In genomic region chr1:215082532-215083407, GRCh38 we compare ENCODE assay signal across 9 cellular contexts. TPM values are rescaled to one million over a fixed set of nuclear protein-coding genes. Genes with fewer than 3 reads are reported as not detected.
DNase-seq lines count a peak whose midpoint lies in the region; ATAC-seq and TF ChIP-seq lines count a peak whose summit lies in the region.
"Had no signal": no experiment of that assay in that cellular context is flagged by ENCODE, and none has a peak within 500 bp of the region (broad histone marks: within the 10 kb centered on the region; RNA-seq: fewer than 3 reads in every experiment).

Gene KCNK2 (plus strand): TSS chr1:215082737. CDS start chr1:215083386, 649 bp downstream.

- peak within 1 kb of the TSS; percentile 91 for H3K4me2 ChIP-seq in smooth muscle cell

- peak within 1 kb of the TSS; percentile 54 for H3K4me3 ChIP-seq in smooth muscle cell

- H3K4me1 Mint-ChIP-seq in T-cell: peaks cover 4 to 13% (median 12%) of the 10 kb centered on the region in 3 donors

- H3K36me3 ChIP-seq in smooth muscle cell (ENCODE audit: low read depth): no peaks in the 10 kb centered on the region

- TF ChIP-seq CTCF in smooth muscle cell (IDR thresholded peaks at IDR 0.05; ENCODE audit: borderline replicate concordance, insufficient read depth, poor library complexity, severe bottlenecking): no peak

- ATAC-seq in T-cell (replicated peaks in 1 of 4) (no peak), left cardiac atrium (peak; percentile 18 to 34)

- H4K20me1 ChIP-seq in smooth muscle cell (ENCODE audit: low read depth): no peaks in the 10 kb centered on the region

- under 1% methylated on average over 33 of the region's 88 CpGs for WGBS in smooth muscle cell (ENCODE audit: low lambda C conversion rate)

- H3K27ac Mint-ChIP-seq in T-cell: no peak within 1 kb of the TSS
- H3K27ac Mint-ChIP-seq: CD4-positive, CD25-positive, alpha-beta regulatory T cell had no signal

- peak; percentile 13 for DNase-seq in NCI-H510A treated with DMSO at 0.1 percent for 48 hours (lab: John Stamatoyannopoulos, UW)
- DNase-seq in NCI-H510A (lab: John Stamatoyannopoulos, UW): no peak
- DNase-seq in T-cell: no peak
- DNase-seq in left cardiac atrium: no peak
- DNase-seq in smooth muscle cell (lab: John Stamatoyannopoulos, UW; ENCODE audit: unreplicated experiment): no peak
- DNase-seq in mesenteric fat pad (ENCODE audit: low spot score): no peak
- DNase-seq in NCI-H187 treated with DMSO at 0.1 percent for 48 hours (lab: John Stamatoyannopoulos, UW): no peak
- no peak for DNase-seq in DMS114 treated with DMSO at 0.1 percent for 48 hours (lab: John Stamatoyannopoulos, UW; ENCODE audit: unreplicated experiment)
- DNase-seq: CD4-positive, CD25-positive, alpha-beta regulatory T cell had no signal

- H3F3A ChIP-seq in smooth muscle cell (ENCODE audit: low read depth): no peaks in the 10 kb centered on the region

- H3K9me3 ChIP-seq in smooth muscle cell (replicated peaks; ENCODE audit: low read depth): no peaks in the 10 kb centered on the region

- CTCF ChIA-PET in T-cell (lab: Charles Lee): no interaction called here

- H3K36me3 Mint-ChIP-seq in T-cell: no peaks in the 10 kb centered on the region
- H3K36me3 Mint-ChIP-seq: CD4-positive, CD25-positive, alpha-beta regulatory T cell had no signal

- H2AFZ ChIP-seq in smooth muscle cell (ENCODE audit: low read depth): peak within 1 kb of the TSS; percentile 37

- peaks cover 52 to 65% of the 10 kb centered on the region in 2 donors for H3K27me3 Mint-ChIP-seq in T-cell

- POLR2A ChIA-PET in T-cell (lab: Charles Lee): interaction anchor here in 1 of 2 donors (0.7 kb wide), 1 partner anchor 920 kb away, joined by 9 read pairs; no protein-coding TSS in a partner anchor

- peak within 1 kb of the TSS in 2 of 3 donors; percentile 7 to 63 for H3K4me3 Mint-ChIP-seq in T-cell

- H3K4me1 ChIP-seq in smooth muscle cell (ENCODE audit: low read depth): no peaks in the 10 kb centered on the region

- no peaks in the 10 kb centered on the region for H3K79me2 ChIP-seq in smooth muscle cell (ENCODE audit: low read depth)

- no peaks in the 10 kb centered on the region for H3K9me3 Mint-ChIP-seq in T-cell

- intact Hi-C loops in left cardiac atrium (cut with DNase I): no loop called here

- no peak within 1 kb of the TSS for H3K9ac ChIP-seq in smooth muscle cell (ENCODE audit: low read depth)

- no peak within 1 kb of the TSS for H3K27ac ChIP-seq in smooth muscle cell (ENCODE audit: low read depth)

- peaks cover 98% of the 10 kb centered on the region for H3K27me3 ChIP-seq in smooth muscle cell (ENCODE audit: low read depth)

RNA-seq across cellular contexts. Expression of gene KCNK2, which starts in this region (rescaled TPM):
- total RNA-seq in T-cell: not detected
- total RNA-seq in left cardiac atrium: under 1 TPM in 1 of 2 donors, not detected in 1; 0.32 TPM
- total RNA-seq in smooth muscle cell: not detected in 2 replicates
- polyA plus RNA-seq in smooth muscle cell: not detected in 2 replicates
- total RNA-seq in mesenteric fat pad: 0.26 TPM
- total RNA-seq: CD4-positive, CD25-positive, alpha-beta regulatory T cell had no signal
- polyA plus RNA-seq: CD4-positive, CD25-positive, alpha-beta regulatory T cell had no signal

Comparison
In these comparisons a context has a peak if more than half of its experiments do, and no peak if none do; other contexts are left out.
1. Peak in ATAC-seq in left cardiac atrium; RNA of the gene not detected or under 1 TPM.